ENCODE assay signal across 10 cellular contexts in the genomic region with DNA sequence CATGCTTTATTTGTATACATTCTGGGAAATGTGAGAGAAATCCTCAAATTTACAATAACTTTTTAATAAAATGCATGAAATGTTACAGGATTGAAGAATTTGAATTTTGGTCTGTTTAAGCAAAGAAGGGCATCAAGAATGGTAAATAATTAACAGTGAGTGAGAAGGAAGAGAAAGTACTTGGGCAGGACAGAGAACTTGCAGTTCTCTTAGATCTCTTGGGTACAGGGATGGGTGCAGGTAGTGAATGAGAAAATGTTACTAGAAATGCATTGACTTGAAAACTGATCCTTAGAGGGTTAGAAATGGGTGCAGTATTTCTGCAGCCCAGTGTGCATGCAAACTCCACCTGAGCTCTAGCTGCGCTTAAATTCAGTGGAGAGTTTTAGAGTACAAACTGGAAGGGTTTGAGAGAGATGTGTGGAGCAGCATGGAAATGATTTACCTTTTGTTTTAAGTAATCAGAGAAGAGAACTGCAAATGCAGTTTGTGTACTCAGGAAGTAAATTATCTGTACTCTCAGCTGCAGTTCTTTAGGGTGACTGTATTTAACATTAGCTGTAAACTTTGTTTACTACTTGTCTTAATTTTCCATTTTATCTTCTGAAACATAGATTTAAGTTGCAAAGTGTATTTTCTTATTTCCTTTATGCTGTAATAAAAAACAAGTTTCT. TPM values are rescaled to one million over a fixed set of nuclear protein-coding genes. Genes with fewer than 3 reads are reported as not detected.
DNase-seq lines count a peak whose midpoint lies in the region; ATAC-seq and TF ChIP-seq lines count a peak whose summit lies in the region.
"Had no signal": no experiment of that assay in that cellular context is flagged by ENCODE, and none has a peak within 500 bp of the region (broad histone marks: within the 10 kb centered on the region; RNA-seq: fewer than 3 reads in every experiment).

No MANE protein-coding gene starts in this region.

- no peaks in the 10 kb centered on the region for H3K9me3 ChIP-seq in hepatocyte (ENCODE audit: low read depth)

- peaks cover 13% of the 10 kb centered on the region for H3K4me1 ChIP-seq in hepatocyte (ENCODE audit: insufficient read depth)

- H3K27ac ChIP-seq in hepatocyte, result peak overlapping the region; percentile 15

- H3K4me3 ChIP-seq in hepatocyte (no peak overlapping the region), H7 (ENCODE audit: insufficient read depth, low read depth, low read length) (no peak overlapping the region)

- no peaks in the 10 kb centered on the region for H3K79me2 ChIP-seq in hepatocyte

- in situ Hi-C loops in ACHN (cut with HindIII; ENCODE audit: low pct_ligation_motif_present, low pct_unique_long_range_greater_than_20kb, low sequenced_read_pairs), result no loop called here

- ATAC-seq in GM19452 (IDR thresholded peaks at IDR 0.05; ENCODE audit: unreplicated experiment), result peak; percentile 61
- peak; percentile 73 for ATAC-seq in HG03571 (IDR thresholded peaks at IDR 0.05; ENCODE audit: unreplicated experiment)
- ATAC-seq in HG02870 (IDR thresholded peaks at IDR 0.05; ENCODE audit: unreplicated experiment), result no peak

- no peaks in the 10 kb centered on the region for H3K9me2 ChIP-seq in hepatocyte (replicated peaks; ENCODE audit: insufficient read depth)

- H2AFZ ChIP-seq in hepatocyte, result no peak overlapping the region

- H3K4me2 ChIP-seq in hepatocyte, result peak overlapping the region; percentile 23

- no peaks in the 10 kb centered on the region for H4K20me1 ChIP-seq in hepatocyte (ENCODE audit: insufficient read depth, poor library complexity, severe bottlenecking)

- no peak for TF ChIP-seq CTCF in hepatocyte (IDR thresholded peaks at IDR 0.05; ENCODE audit: poor library complexity)

- DNase-seq in ACHN (peak; percentile 36), hepatocyte (ENCODE audit: low spot score) (no peak), foreskin melanocyte (no peak), germinal center (ENCODE audit: low spot score) (no peak), H7 (no peak)
- DNase-seq: NCI-H2029 treated with DMSO at 0.1 percent for 48 hours; stimulated activated CD4-positive, alpha-beta T cell treated with anti-CD3 and anti-CD28 coated beads, Interleukin-12 subunit alpha, Interleukin-12 subunit beta, amount 100 ng/mL, for 4 hours had no signal

- 61% methylated on average over 1 of the region's 1 CpG for WGBS in hepatocyte (ENCODE audit: low lambda C conversion rate, missing lambda C conversion rate)

- H3K36me3 ChIP-seq in hepatocyte (replicated peaks; ENCODE audit: insufficient read depth, low read depth), result no peaks in the 10 kb centered on the region
- H3K36me3 ChIP-seq in H7 (replicated peaks; ENCODE audit: control insufficient read depth, insufficient read depth, low read length), result no peaks in the 10 kb centered on the region

- H3K27me3 ChIP-seq in hepatocyte (no peaks in the 10 kb centered on the region), H7 (ENCODE audit: control insufficient read depth, insufficient read depth, low read length) (no peaks in the 10 kb centered on the region)

RNA-seq across cellular contexts. Expression of gene RAB27B, which starts 51.0 kb away (rescaled TPM):
- 11.9 and 13.1 TPM in 2 replicates for total RNA-seq in hepatocyte
- 4.5 and 5.2 TPM in 2 replicates for polyA plus RNA-seq in hepatocyte
- 0.11 TPM in 1 of 2 replicates, not detected in the other for total RNA-seq in H7 (2014; rRNA removed; shearing (Covaris generic))

Comparison
In these comparisons a context has a peak if more than half of its experiments do, and no peak if none do; other contexts are left out.
1. RNA of gene RAB27B, which starts 51.0 kb away (total RNA-seq): 11.9 to 13.1 TPM in hepatocyte; 0.11 TPM in H7; every median in the first group is over 10 times any median in the second.